Comparison of ENCODE assay signal across 8 cellular contexts in genomic region chr14:103562385-103563088, GRCh38. TPM values are rescaled to one million over a fixed set of nuclear protein-coding genes. Genes with fewer than 3 reads are reported as not detected.
A peak's percentile ranks its signal among the peaks of the same experiment; 100 is the strongest.
DNase-seq lines count a peak whose midpoint lies in the region; ATAC-seq, FAIRE-seq and TF ChIP-seq lines count a peak whose summit lies in the region.

TSS of gene BAG5 (minus strand) at chr14:103562657. CDS start at chr14:103561164, 1,493 bp downstream.
TSS of gene COA8 (plus strand) at chr14:103562960. CDS start at chr14:103563002, 42 bp downstream.

- H4K20me1 ChIP-seq in OCI-LY1 (ENCODE audit: insufficient read depth, low read length), result no peaks in the 10 kb centered on the region; the same call in 1 of the 2 replicates
- H4K20me1 ChIP-seq in endothelial cell of umbilical vein (replicated peaks; ENCODE audit: control insufficient read depth, extremely low read depth, insufficient read depth, low read length), result no peaks in the 10 kb centered on the region

- peak; percentile 72 for FAIRE-seq in endothelial cell of umbilical vein (lab: Jason Lieb, UNC)

- peaks cover 34% of the 10 kb centered on the region for H3K36me3 ChIP-seq in OCI-LY1 (ENCODE audit: insufficient read depth, low read length)
- H3K36me3 ChIP-seq in endothelial cell of umbilical vein (ENCODE audit: control insufficient read depth in 2 of 2, extremely low read depth in 1 of 2, insufficient read depth in 2 of 2, low read length in 2 of 2), result peaks cover 16 to 21% of the 10 kb centered on the region in 2 experiments

- no peaks in the 10 kb centered on the region for H3F3A ChIP-seq in OCI-LY1 (ENCODE audit: insufficient read depth, low read length)

- TF ChIP-seq CTCF in OCI-LY1 (IDR thresholded peaks at IDR 0.05; ENCODE audit: low read length), result no peak
- TF ChIP-seq CTCF in endothelial cell of umbilical vein (IDR thresholded peaks at IDR 0.05; ENCODE audit: extremely low read depth in 1 of 2, insufficient read depth in 1 of 2, low read depth in 1 of 2, low read length in 2 of 2), result no peak

- CTCF ChIA-PET in endothelial cell of umbilical vein (lab: Charles Lee), result interaction anchor here (1.0 to 2.3 kb wide), 3 partner anchors 15 to 44 kb away, joined by 3 to 19 read pairs (median 3); no protein-coding TSS in a partner anchor

- H3K9me1 ChIP-seq in endothelial cell of umbilical vein (replicated peaks; ENCODE audit: control insufficient read depth, extremely low read depth, insufficient read depth, low read length), result no peaks in the 10 kb centered on the region

- H3K79me2 ChIP-seq in OCI-LY1 (ENCODE audit: insufficient read depth, low read length) (peaks cover 71% of the 10 kb centered on the region), endothelial cell of umbilical vein (ENCODE audit: control insufficient read depth, insufficient read depth, low read length) (peaks cover 89% of the 10 kb centered on the region)

- no peaks in the 10 kb centered on the region for H3K27me3 ChIP-seq in OCI-LY1 (ENCODE audit: insufficient read depth, low read length)
- H3K27me3 ChIP-seq in endothelial cell of umbilical vein (ENCODE audit: control insufficient read depth in 2 of 2, insufficient read depth in 2 of 2, low read length in 2 of 2), result no peaks in the 10 kb centered on the region

- POLR2A ChIA-PET in endothelial cell of umbilical vein (lab: Charles Lee), result interaction anchor here (1.2 kb wide), 1 partner anchor 33 kb away, joined by 3 read pairs; the partner anchor contains the start of gene TRMT61A

- intact Hi-C loops in endothelial cell of umbilical vein (cut with micrococcal nuclease), result loop anchor here (1.0 to 5.0 kb wide), 3 partner anchors 14 to 153 kb away; partner anchors contain the start of genes TRMT61A, XRCC3 and ZFYVE21

- H2AFZ ChIP-seq in OCI-LY1 (ENCODE audit: low read length) (peak within 1 kb of the TSS; percentile 56; the same call in 1 of the 2 replicates), endothelial cell of umbilical vein (ENCODE audit: low read depth, low read length) (peak within 1 kb of the TSS; percentile 90)

- dilution Hi-C loops in endothelial cell of umbilical vein (cut with MboI; ENCODE audit: extremely low pct_ligation_motif_present, low sequenced_read_pairs), result no loop called here

- H3K4me3 ChIP-seq in OCI-LY1 (ENCODE audit: low read depth, low read length, poor library complexity, severe bottlenecking), result peak within 1 kb of the TSS; percentile 82
- peak within 1 kb of the TSS; percentile 61 to 97 (median 95) for H3K4me3 ChIP-seq in endothelial cell of umbilical vein (replicated peaks in 1 of 3; ENCODE audit: insufficient read depth in 1 of 3, low read depth in 1 of 3, low read length in 3 of 3)

- H3K9me3 ChIP-seq in OCI-LY1 (ENCODE audit: low read length), result no peaks in the 10 kb centered on the region
- no peaks in the 10 kb centered on the region for H3K9me3 ChIP-seq in endothelial cell of umbilical vein (replicated peaks; ENCODE audit: control insufficient read depth, insufficient read depth, low read length)

- peaks cover 41% of the 10 kb centered on the region for H3K4me1 ChIP-seq in OCI-LY1 (ENCODE audit: insufficient read depth, low read length, severe bottlenecking)
- H3K4me1 ChIP-seq in endothelial cell of umbilical vein (ENCODE audit: control insufficient read depth, extremely low read depth, insufficient read depth, low read length), result peaks cover 23% of the 10 kb centered on the region

- BruUV-seq in endothelial cell of umbilical vein (replicated peaks; lab: Mats Ljungman, UMichigan), result no TSS peak

- H3K4me2 ChIP-seq in OCI-LY1 (ENCODE audit: low read length) (peak within 1 kb of the TSS; percentile 100), endothelial cell of umbilical vein (ENCODE audit: insufficient read depth, low read length) (peak within 1 kb of the TSS; percentile 98)

- no peaks in the 10 kb centered on the region for H3K9me2 ChIP-seq in OCI-LY1 (ENCODE audit: low read depth, low read length)

- peak; percentile 80 for DNase-seq in COLO829 (ENCODE audit: low spot score)
- peak; percentile 76 for DNase-seq in HT-29 (ENCODE audit: low spot score)
- DNase-seq in activated CD8-positive, alpha-beta memory T cell treated with anti-CD3 and anti-CD28 coated beads, Interleukin-2, amount 50 U/mL, for 48 hours, result peak; percentile 93
- peak; percentile 86 for DNase-seq in endothelial cell of umbilical vein (ENCODE audit: low read depth, low spot score)
- DNase-seq in middle frontal gyrus (ENCODE audit: extremely low spot score, low spot score), result peak; percentile 68
- DNase-seq in stimulated activated CD8-positive, alpha-beta memory T cell treated with anti-CD3 and anti-CD28 coated beads, Interleukin-2, amount 100 ng/mL, for 1 hour (ENCODE audit: low read depth in 2 of 2), result peak; percentile 68 to 75

- H3K9ac ChIP-seq in OCI-LY1 (ENCODE audit: low read length) (peak within 1 kb of the TSS; percentile 82), endothelial cell of umbilical vein (replicated peaks; ENCODE audit: extremely low read depth, insufficient read depth, low read length) (peak within 1 kb of the TSS; percentile 96)

- ATAC-seq in GM19468 (IDR thresholded peaks at IDR 0.05; ENCODE audit: extremely low read depth, unreplicated experiment), result peak; percentile 41

- peak; percentile 36 for TF ChIP-seq POLR2A in endothelial cell of umbilical vein (IDR thresholded peaks at IDR 0.05; ENCODE audit: low read depth, low read length)

- H3K27ac ChIP-seq in OCI-LY1 (ENCODE audit: low read depth, low read length, poor library complexity, severe bottlenecking) (peak within 1 kb of the TSS; percentile 47), endothelial cell of umbilical vein (ENCODE audit: insufficient read depth, low read depth, low read length) (peak within 1 kb of the TSS; percentile 94)

TF ChIP-seq in endothelial cell of umbilical vein, 7 proteins besides CTCF, POLR2A, EP300 and RAD21:
- TF ChIP-seq JUN (IDR thresholded peaks at IDR 0.05; ENCODE audit: borderline replicate concordance, insufficient read depth, insufficient read length, low read depth) (no peak), MAX (IDR thresholded peaks at IDR 0.05; ENCODE audit: insufficient read depth, insufficient read length) (peak; percentile 18), POLR2AphosphoS5 (IDR thresholded peaks at IDR 0.05; ENCODE audit: insufficient read depth, low read depth, low read length) (peak; percentile 25)
TF ChIP-seq in endothelial cell of umbilical vein: peak in this region for 2.

RNA-seq across cellular contexts. Expression of gene BAG5, which starts in this region (rescaled TPM):
- 11.7 and 12.1 TPM in 2 replicates for total RNA-seq in HT-29 (2014; rRNA removed; shearing (Covaris generic))
- 28.4 and 32.5 TPM in 2 replicates for total RNA-seq in endothelial cell of umbilical vein
- polyA plus RNA-seq in endothelial cell of umbilical vein, result 5.0 and 6.3 TPM in 2 replicates
- 7.7 and 8.4 TPM in 2 replicates for polyA plus RNA-seq in endothelial cell of umbilical vein (2011; cell fraction: cytosol; rRNA removed)
- 5.6 and 7.3 TPM in 2 replicates for polyA plus RNA-seq in endothelial cell of umbilical vein (2011; cell fraction: nucleus; rRNA removed)
- 16.4 and 20.2 TPM in 2 replicates for polyA plus RNA-seq in endothelial cell of umbilical vein (2012)
- polyA minus RNA-seq in endothelial cell of umbilical vein, result 11.0 and 11.5 TPM in 2 replicates
- polyA minus RNA-seq in endothelial cell of umbilical vein (2011; cell fraction: cytosol; rRNA and poly(A)+ RNA removed), result 15.8 TPM
- polyA minus RNA-seq in endothelial cell of umbilical vein (2011; cell fraction: nucleus; rRNA and poly(A)+ RNA removed), result 7.9 and 9.9 TPM in 2 replicates

RNA-seq across cellular contexts. Expression of gene COA8, which starts in this region (rescaled TPM):
- total RNA-seq in HT-29 (2014; rRNA removed; shearing (Covaris generic)), result 11.2 and 15.3 TPM in 2 replicates
- 46.4 and 52.6 TPM in 2 replicates for total RNA-seq in endothelial cell of umbilical vein
- polyA plus RNA-seq in endothelial cell of umbilical vein, result 9.6 and 19.1 TPM in 2 replicates
- polyA plus RNA-seq in endothelial cell of umbilical vein (2011; cell fraction: cytosol; rRNA removed), result 23.1 and 23.2 TPM in 2 replicates
- 9.7 and 10.5 TPM in 2 replicates for polyA plus RNA-seq in endothelial cell of umbilical vein (2011; cell fraction: nucleus; rRNA removed)
- 40.7 and 47.2 TPM in 2 replicates for polyA plus RNA-seq in endothelial cell of umbilical vein (2012)
- 6.7 and 10.8 TPM in 2 replicates for polyA minus RNA-seq in endothelial cell of umbilical vein
- polyA minus RNA-seq in endothelial cell of umbilical vein (2011; cell fraction: cytosol; rRNA and poly(A)+ RNA removed), result 11.9 TPM
- 26.0 and 27.2 TPM in 2 replicates for polyA minus RNA-seq in endothelial cell of umbilical vein (2011; cell fraction: nucleus; rRNA and poly(A)+ RNA removed)

Comparison
In these comparisons a context has a peak if more than half of its experiments do, and no peak if none do; other contexts are left out.
1. Peak in every context shown above with its lines: DNase-seq, ATAC-seq, H3K4me3 ChIP-seq and H3K27ac ChIP-seq.